In the genomic region with DNA sequence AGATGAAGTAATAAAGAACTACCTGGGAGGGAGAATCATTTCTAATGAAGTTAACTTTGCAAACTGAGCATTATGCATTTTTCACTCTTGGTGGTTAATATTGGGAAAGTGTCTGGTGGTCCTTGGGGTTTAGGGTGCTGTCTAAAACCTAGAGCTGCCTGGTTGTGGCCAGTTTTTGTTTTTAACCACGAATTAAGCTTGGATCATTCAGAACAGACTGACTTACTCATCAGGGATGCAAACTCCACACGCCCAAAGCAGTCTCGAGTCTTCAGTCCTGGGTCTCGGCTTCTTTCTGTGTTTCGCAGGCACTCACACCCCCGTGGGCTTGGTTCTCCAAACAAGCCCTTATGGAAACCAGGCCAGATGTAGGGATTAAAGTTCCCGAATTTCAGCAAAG, we compare ENCODE assay signal across 8 cellular contexts.
DNase-seq lines count a peak whose midpoint lies in the region; ATAC-seq, FAIRE-seq and TF ChIP-seq lines count a peak whose summit lies in the region.
"Not testable (repeated sequence)": the region's sequence is repeated elsewhere in the genome, so short reads cannot be mapped to it uniquely, and the experiment has no call there.

No MANE protein-coding gene starts in this region.

- H3K4me1 ChIP-seq in OCI-LY3 (ENCODE audit: low read length): peaks cover 39% of the 10 kb centered on the region
- H3K4me1 ChIP-seq in keratinocyte (ENCODE audit: control insufficient read depth, extremely low read depth, insufficient read depth, low read length): not testable (repeated sequence)

- H3K9me3 Mint-ChIP-seq in activated CD4-positive, alpha-beta T cell treated with anti-CD3 and anti-CD28 coated beads, Interleukin-2, amount 10 ng/mL, durations not matched to agents 24 days and 14 days; activated CD8-positive, alpha-beta memory T cell treated with anti-CD3 and anti-CD28 coated beads, Interleukin-2, amount 10 ng/mL, durations not matched to agents 7 days and 5 days (ENCODE audit: low read depth); activated T-helper 17 cell treated with anti-CD3 and anti-CD28 coated beads, Interleukin-2, amount 50 U/mL, for 72 hours; activated naive CD4-positive, alpha-beta T cell treated with anti-CD3 and anti-CD28 coated beads, Interleukin-2, amount 50 U/mL, for 72 hours; stimulated activated naive CD8-positive, alpha-beta T cell treated with anti-CD3 and anti-CD28 coated beads, Interleukin-15, amount 100 ng/mL, for 72 hours: not testable (repeated sequence)

- DNase-seq in activated CD4-positive, alpha-beta T cell treated with anti-CD3 and anti-CD28 coated beads, Interleukin-2, amount 10 ng/mL, durations not matched to agents 24 days and 14 days; activated CD8-positive, alpha-beta memory T cell treated with anti-CD3 and anti-CD28 coated beads, Interleukin-2, amount 10 ng/mL, durations not matched to agents 7 days and 5 days; activated naive CD4-positive, alpha-beta T cell treated with anti-CD3 and anti-CD28 coated beads, Interleukin-2, amount 50 U/mL, for 72 hours (ENCODE audit: low spot score in 2 of 2); keratinocyte (ENCODE audit: low read depth, low spot score); stimulated activated naive CD8-positive, alpha-beta T cell treated with anti-CD3 and anti-CD28 coated beads, Interleukin-15, amount 100 ng/mL, for 72 hours: not testable (repeated sequence)
- DNase-seq in stimulated activated CD8-positive, alpha-beta memory T cell treated with anti-CD3 and anti-CD28 coated beads, Interleukin-4, amount 100 ng/mL, for 48 hours: peak; percentile 42

- H3K9me1 ChIP-seq in keratinocyte (ENCODE audit: control insufficient read depth, extremely low read depth, insufficient read depth, low read length): not testable (repeated sequence)

- not testable (repeated sequence) for H2AFZ ChIP-seq in OCI-LY3 (ENCODE audit: low read depth, low read length); keratinocyte (ENCODE audit: control insufficient read depth, low read length)

- peak; percentile 43 for ATAC-seq in activated CD8-positive, alpha-beta memory T cell treated with anti-CD3 and anti-CD28 coated beads, Interleukin-2, amount 10 ng/mL, durations not matched to agents 7 days and 5 days
- ATAC-seq in activated T-helper 17 cell treated with anti-CD3 and anti-CD28 coated beads, Interleukin-2, amount 50 U/mL, for 72 hours (replicated peaks): peak; percentile 59
- ATAC-seq in activated naive CD4-positive, alpha-beta T cell treated with anti-CD3 and anti-CD28 coated beads, Interleukin-2, amount 50 U/mL, for 72 hours: peak; percentile 42 to 59
- ATAC-seq in stimulated activated naive CD8-positive, alpha-beta T cell treated with anti-CD3 and anti-CD28 coated beads, Interleukin-15, amount 100 ng/mL, for 72 hours: peak; percentile 79

- not testable (repeated sequence) for H3K36me3 ChIP-seq in OCI-LY3 (replicated peaks; ENCODE audit: low read depth, low read length); keratinocyte (ENCODE audit: control insufficient read depth in 2 of 2, extremely low read depth in 1 of 2, insufficient read depth in 2 of 2, low read length in 2 of 2)

- H3K9me3 ChIP-seq in OCI-LY3 (ENCODE audit: insufficient read depth, low read length); keratinocyte (ENCODE audit: control insufficient read depth, low read depth, low read length): not testable (repeated sequence)

- not testable (repeated sequence) for H3K79me2 ChIP-seq in OCI-LY3 (ENCODE audit: low read length); keratinocyte (ENCODE audit: control insufficient read depth, insufficient read depth, low read length)

- H3K27me3 Mint-ChIP-seq in activated CD4-positive, alpha-beta T cell treated with anti-CD3 and anti-CD28 coated beads, Interleukin-2, amount 10 ng/mL, durations not matched to agents 24 days and 14 days; activated CD8-positive, alpha-beta memory T cell treated with anti-CD3 and anti-CD28 coated beads, Interleukin-2, amount 10 ng/mL, durations not matched to agents 7 days and 5 days; activated T-helper 17 cell treated with anti-CD3 and anti-CD28 coated beads, Interleukin-2, amount 50 U/mL, for 72 hours; stimulated activated naive CD8-positive, alpha-beta T cell treated with anti-CD3 and anti-CD28 coated beads, Interleukin-15, amount 100 ng/mL, for 72 hours: not testable (repeated sequence)

- H3K4me1 Mint-ChIP-seq in activated CD4-positive, alpha-beta T cell treated with anti-CD3 and anti-CD28 coated beads, Interleukin-2, amount 10 ng/mL, durations not matched to agents 24 days and 14 days: peaks cover 12% of the 10 kb centered on the region
- H3K4me1 Mint-ChIP-seq in activated CD8-positive, alpha-beta memory T cell treated with anti-CD3 and anti-CD28 coated beads, Interleukin-2, amount 10 ng/mL, durations not matched to agents 7 days and 5 days: peaks cover 17% of the 10 kb centered on the region
- H3K4me1 Mint-ChIP-seq in activated T-helper 17 cell treated with anti-CD3 and anti-CD28 coated beads, Interleukin-2, amount 50 U/mL, for 72 hours: not testable (repeated sequence)
- peaks cover 24% of the 10 kb centered on the region for H3K4me1 Mint-ChIP-seq in stimulated activated naive CD8-positive, alpha-beta T cell treated with anti-CD3 and anti-CD28 coated beads, Interleukin-15, amount 100 ng/mL, for 72 hours

- peak overlapping the region; percentile 78 for H3K27ac ChIP-seq in OCI-LY3 (ENCODE audit: low read length)
- not testable (repeated sequence) for H3K27ac ChIP-seq in keratinocyte (ENCODE audit: control insufficient read depth, insufficient read depth, low read length)

- H3K27me3 ChIP-seq in OCI-LY3 (ENCODE audit: low read depth, low read length); keratinocyte (ENCODE audit: control insufficient read depth, extremely low read depth, insufficient read depth, low read length): not testable (repeated sequence)

- H3K36me3 Mint-ChIP-seq in activated CD4-positive, alpha-beta T cell treated with anti-CD3 and anti-CD28 coated beads, Interleukin-2, amount 10 ng/mL, durations not matched to agents 24 days and 14 days (ENCODE audit: low read depth); activated CD8-positive, alpha-beta memory T cell treated with anti-CD3 and anti-CD28 coated beads, Interleukin-2, amount 10 ng/mL, durations not matched to agents 7 days and 5 days; activated T-helper 17 cell treated with anti-CD3 and anti-CD28 coated beads, Interleukin-2, amount 50 U/mL, for 72 hours (ENCODE audit: low read depth); activated naive CD4-positive, alpha-beta T cell treated with anti-CD3 and anti-CD28 coated beads, Interleukin-2, amount 50 U/mL, for 72 hours: not testable (repeated sequence)

- H4K20me1 ChIP-seq in OCI-LY3 (ENCODE audit: insufficient read depth, low read length); keratinocyte (ENCODE audit: control insufficient read depth, extremely low read depth, insufficient read depth, low read length): not testable (repeated sequence)

- peak overlapping the region; percentile 71 for H3K4me2 ChIP-seq in OCI-LY3 (ENCODE audit: low read length)
- not testable (repeated sequence) for H3K4me2 ChIP-seq in keratinocyte (ENCODE audit: control insufficient read depth, extremely low read depth, insufficient read depth, low read depth, low read length)

- peak overlapping the region; percentile 96 for H3K27ac Mint-ChIP-seq in activated CD4-positive, alpha-beta T cell treated with anti-CD3 and anti-CD28 coated beads, Interleukin-2, amount 10 ng/mL, durations not matched to agents 24 days and 14 days
- peak overlapping the region; percentile 67 for H3K27ac Mint-ChIP-seq in activated CD8-positive, alpha-beta memory T cell treated with anti-CD3 and anti-CD28 coated beads, Interleukin-2, amount 10 ng/mL, durations not matched to agents 7 days and 5 days
- H3K27ac Mint-ChIP-seq in activated T-helper 17 cell treated with anti-CD3 and anti-CD28 coated beads, Interleukin-2, amount 50 U/mL, for 72 hours: peak overlapping the region; percentile 75
- H3K27ac Mint-ChIP-seq in activated naive CD4-positive, alpha-beta T cell treated with anti-CD3 and anti-CD28 coated beads, Interleukin-2, amount 50 U/mL, for 72 hours: peak overlapping the region; percentile 85 to 96
- H3K27ac Mint-ChIP-seq in stimulated activated naive CD8-positive, alpha-beta T cell treated with anti-CD3 and anti-CD28 coated beads, Interleukin-15, amount 100 ng/mL, for 72 hours: peak overlapping the region; percentile 95 to 99

- CTCF ChIA-PET in activated CD8-positive, alpha-beta memory T cell treated with anti-CD3 and anti-CD28 coated beads, Interleukin-2, amount 10 ng/mL, durations not matched to agents 7 days and 5 days (lab: Charles Lee): not testable (repeated sequence)

- H3K4me3 Mint-ChIP-seq in activated CD4-positive, alpha-beta T cell treated with anti-CD3 and anti-CD28 coated beads, Interleukin-2, amount 10 ng/mL, durations not matched to agents 24 days and 14 days: peak overlapping the region; percentile 28
- not testable (repeated sequence) for H3K4me3 Mint-ChIP-seq in activated CD8-positive, alpha-beta memory T cell treated with anti-CD3 and anti-CD28 coated beads, Interleukin-2, amount 10 ng/mL, durations not matched to agents 7 days and 5 days
- peak overlapping the region; percentile 36 for H3K4me3 Mint-ChIP-seq in activated T-helper 17 cell treated with anti-CD3 and anti-CD28 coated beads, Interleukin-2, amount 50 U/mL, for 72 hours
- peak overlapping the region; percentile 58 to 63 for H3K4me3 Mint-ChIP-seq in stimulated activated naive CD8-positive, alpha-beta T cell treated with anti-CD3 and anti-CD28 coated beads, Interleukin-15, amount 100 ng/mL, for 72 hours

- H3K9ac ChIP-seq in OCI-LY3 (ENCODE audit: low read length): peak overlapping the region; percentile 77; the same call in 1 of the 2 replicates
- not testable (repeated sequence) for H3K9ac ChIP-seq in keratinocyte (ENCODE audit: control insufficient read depth, extremely low read depth, insufficient read depth, low read length)

- dilution Hi-C loops in keratinocyte (cut with MboI; ENCODE audit: extremely low pct_ligation_motif_present, low sequenced_read_pairs): not testable (repeated sequence)

- not testable (repeated sequence) for TF ChIP-seq CTCF in OCI-LY3 (IDR thresholded peaks at IDR 0.05; ENCODE audit: low read depth, low read length); keratinocyte (optimal IDR thresholded peaks at IDR 0.05 in 1 of 3, IDR thresholded peaks at IDR 0.05 in 1 of 3, conservative IDR thresholded peaks at IDR 0.05 in 1 of 3; ENCODE audit: extremely low read depth in 1 of 3, insufficient read depth in 2 of 3, low read length in 3 of 3)

- H3K4me3 ChIP-seq in OCI-LY3 (ENCODE audit: low read length); keratinocyte (ENCODE audit: control insufficient read depth in 2 of 3, extremely low read depth in 1 of 3, insufficient read depth in 2 of 3, low read depth in 1 of 3, low read length in 3 of 3): not testable (repeated sequence)

- intact Hi-C loops in activated CD4-positive, alpha-beta T cell treated with anti-CD3 and anti-CD28 coated beads, Interleukin-2, amount 10 ng/mL, durations not matched to agents 24 days and 14 days (cut with micrococcal nuclease): not testable (repeated sequence)

- peak; percentile 17 for FAIRE-seq in keratinocyte (lab: Jason Lieb, UNC)
